8 cellular contexts compared by ENCODE assay signal in the genomic region with DNA sequence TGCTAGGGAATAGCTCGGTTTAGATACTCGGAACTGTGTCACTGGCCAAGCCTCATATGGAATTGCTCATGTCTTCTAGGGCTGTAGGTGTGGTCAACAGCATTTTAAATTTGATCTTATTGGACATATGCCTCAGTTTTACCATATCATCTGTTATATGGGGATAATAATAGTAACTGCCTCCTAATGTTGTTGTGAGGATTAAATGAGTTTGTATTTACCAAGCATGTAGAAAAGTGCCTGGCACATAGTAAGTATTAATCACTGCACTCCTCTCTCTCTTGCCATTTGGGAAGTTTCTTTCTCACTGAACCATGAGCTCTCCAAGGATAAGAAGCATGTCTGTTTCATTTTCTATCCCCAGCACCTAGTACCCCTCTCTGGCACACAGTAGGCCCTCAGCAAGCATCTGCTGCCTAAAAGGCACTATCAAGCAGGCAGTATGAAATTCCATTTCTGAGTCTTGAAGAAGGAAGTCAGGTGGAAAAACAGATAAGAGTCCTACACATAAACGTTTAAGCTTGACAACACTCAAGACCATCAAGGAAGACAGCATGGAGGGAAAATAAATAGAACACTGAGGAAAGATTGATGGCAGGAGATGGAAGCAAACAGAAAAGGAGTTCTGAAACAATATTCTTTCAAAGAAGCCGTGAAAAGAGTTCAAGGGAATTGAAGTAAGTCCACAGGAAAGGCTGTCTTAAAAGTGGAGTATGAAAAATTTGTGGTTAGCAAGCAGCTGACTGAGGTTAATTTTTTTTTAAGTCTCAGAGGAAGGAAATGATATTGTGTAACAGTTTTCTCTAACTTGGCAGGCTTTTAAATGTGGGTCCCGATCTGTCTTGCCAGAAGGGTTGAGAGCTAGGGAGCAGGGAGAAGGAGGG. TPM values are rescaled to one million over a fixed set of nuclear protein-coding genes. Genes with fewer than 3 reads are reported as not detected.
DNase-seq lines count a peak whose midpoint lies in the region; ATAC-seq, FAIRE-seq and TF ChIP-seq lines count a peak whose summit lies in the region.

No MANE protein-coding gene starts in this region.

- no peaks in the 10 kb centered on the region for H3K79me2 ChIP-seq in PC-3 (ENCODE audit: low read length)

- POLR2A ChIA-PET in PC-3 (lab: Charles Lee; ENCODE audit: unreplicated experiment): no interaction called here

- H3K4me1 ChIP-seq in Peyer's patch (peaks cover 0 to 29% (median 13%) of the 10 kb centered on the region in 4 donors), PC-3 (ENCODE audit: insufficient read depth, low read length) (no peaks in the 10 kb centered on the region)

- H3K9ac ChIP-seq in PC-3 (ENCODE audit: low read length): no peak overlapping the region

- ATAC-seq in natural killer cell (peak; percentile 55 to 69 (median 60)), GM19023 (IDR thresholded peaks at IDR 0.05; ENCODE audit: unreplicated experiment) (no peak), HG03025 (IDR thresholded peaks at IDR 0.05; ENCODE audit: low FRiP score, unreplicated experiment) (no peak), PC-3 (no peak)

- no peaks in the 10 kb centered on the region for H3K9me2 ChIP-seq in PC-3 (replicated peaks; ENCODE audit: low read length)

- intact Hi-C loops in natural killer cell (cut with micrococcal nuclease) (loop anchor here (1.0 to 5.0 kb wide), 2 partner anchors 28 to 69 kb away; a partner anchor contains a TSS), PC-3 (cut with micrococcal nuclease) (no loop called here)

- peak; percentile 91 for FAIRE-seq in GM18507 (lab: Jason Lieb, UNC)

- no peak overlapping the region for H3K4me2 ChIP-seq in PC-3 (ENCODE audit: low read length)

- no peaks in the 10 kb centered on the region for H4K20me1 ChIP-seq in PC-3 (ENCODE audit: low read length)

- DNase-seq in A172 (ENCODE audit: low spot score) (peak; percentile 75), GM18507 (ENCODE audit: extremely low spot score, insufficient read length, low read depth) (no peak), Peyer's patch (peak in 1 of 3 donors; percentile 37), dedifferentiated amniotic fluid mesenchymal stem cell (ENCODE audit: extremely low spot score) (peak; percentile 67), natural killer cell (no peak), PC-3 (no peak)

- H3K27ac ChIP-seq in Peyer's patch (peak overlapping the region; percentile 63 to 97 (median 75)), PC-3 (ENCODE audit: low read length) (no peak overlapping the region)

- H2AFZ ChIP-seq in PC-3 (ENCODE audit: low read length): no peak overlapping the region

- no TSS peak for BruUV-seq in PC-3 (replicated peaks; lab: Mats Ljungman, UMichigan)

- no peaks in the 10 kb centered on the region for H3K9me3 ChIP-seq in Peyer's patch
- H3K9me3 ChIP-seq in PC-3 (ENCODE audit: low read length): no peaks in the 10 kb centered on the region

- peak overlapping the region; percentile 22 to 46 for H3K27ac Mint-ChIP-seq in natural killer cell

- H3K27me3 Mint-ChIP-seq in natural killer cell (ENCODE audit: low read depth in 2 of 2): peaks cover 28 to 44% of the 10 kb centered on the region in 2 donors

- H3K27me3 ChIP-seq in Peyer's patch: no peaks in the 10 kb centered on the region
- H3K27me3 ChIP-seq in PC-3 (ENCODE audit: low read length): no peaks in the 10 kb centered on the region

- H3K4me3 ChIP-seq in Peyer's patch (no peak overlapping the region), PC-3 (ENCODE audit: low read length) (no peak overlapping the region)

- H3K36me3 ChIP-seq in Peyer's patch: no peaks in the 10 kb centered on the region
- H3K36me3 ChIP-seq in PC-3 (ENCODE audit: low read depth, low read length): no peaks in the 10 kb centered on the region

- no peak for TF ChIP-seq CTCF in Peyer's patch (IDR thresholded peaks at IDR 0.05)
- TF ChIP-seq CTCF in natural killer cell (IDR thresholded peaks at IDR 0.05): no peak
- no peak for TF ChIP-seq CTCF in PC-3 (conservative IDR thresholded peaks at IDR 0.05; ENCODE audit: low read depth, low read length)

- no peak for TF ChIP-seq POLR2A in Peyer's patch (IDR thresholded peaks at IDR 0.05)

- CTCF ChIA-PET in PC-3 (lab: Charles Lee): no interaction called here

- H3F3A ChIP-seq in PC-3 (ENCODE audit: low read length, unreplicated experiment): no peaks in the 10 kb centered on the region

- peak overlapping the region; percentile 47 for H3K4me3 Mint-ChIP-seq in natural killer cell

- no peaks in the 10 kb centered on the region for H3K36me3 Mint-ChIP-seq in natural killer cell

- H3K9me3 Mint-ChIP-seq in natural killer cell: no peaks in the 10 kb centered on the region

- H3K4me1 Mint-ChIP-seq in natural killer cell: peaks cover 43 to 45% of the 10 kb centered on the region in 2 donors

RNA-seq across cellular contexts. Expression of a gene that starts 2.2 kb away (rescaled TPM):
- total RNA-seq in A172 (2014; rRNA removed; shearing (Covaris generic)): 23.4 and 24.1 TPM in 2 replicates
- 100 to 1,000 TPM; 121 to 251 (median 204) TPM for total RNA-seq in Peyer's patch
- 10 to 100 TPM in 1 of 3 donors, 1 to 10 TPM in 2; 4.8 to 33.5 (median 7.5) TPM for total RNA-seq in natural killer cell
- 0.07 and 0.35 TPM in 2 replicates for total RNA-seq in PC-3 (2014; rRNA removed)

RNA-seq across cellular contexts. Expression of a gene that starts 33.4 kb away (rescaled TPM):
- total RNA-seq in A172 (2014; rRNA removed; shearing (Covaris generic)): 569 and 659 TPM in 2 replicates
- 10 to 100 TPM; 16.3 to 94.9 (median 35.9) TPM for total RNA-seq in Peyer's patch
- under 1 TPM in 2 of 3 donors, not detected in 1; 0.11 to 0.20 TPM for total RNA-seq in natural killer cell
- total RNA-seq in PC-3 (2014; rRNA removed): 0.17 TPM in 1 of 2 replicates, not detected in the other

Comparison
In these comparisons a context has a peak if more than half of its experiments do, and no peak if none do; other contexts are left out.
1. DNase-seq: peak in A172 (single experiment) and dedifferentiated amniotic fluid mesenchymal stem cell (single experiment); none in GM18507 (single experiment), natural killer cell (single experiment) and PC-3 (single experiment).
2. ATAC-seq: peak in natural killer cell (3 of 3); none in GM19023 (single experiment), HG03025 (single experiment) and PC-3 (single experiment).
3. RNA of a gene that starts 33.4 kb away (total RNA-seq): 569 to 659 TPM in A172 and 16.3 to 94.9 TPM in Peyer's patch; 0.11 to 0.20 TPM in natural killer cell and 0.17 TPM in PC-3; every median in the first group is over 10 times any median in the second.